ENCODE assay signal across 13 cellular contexts in the genomic region with DNA sequence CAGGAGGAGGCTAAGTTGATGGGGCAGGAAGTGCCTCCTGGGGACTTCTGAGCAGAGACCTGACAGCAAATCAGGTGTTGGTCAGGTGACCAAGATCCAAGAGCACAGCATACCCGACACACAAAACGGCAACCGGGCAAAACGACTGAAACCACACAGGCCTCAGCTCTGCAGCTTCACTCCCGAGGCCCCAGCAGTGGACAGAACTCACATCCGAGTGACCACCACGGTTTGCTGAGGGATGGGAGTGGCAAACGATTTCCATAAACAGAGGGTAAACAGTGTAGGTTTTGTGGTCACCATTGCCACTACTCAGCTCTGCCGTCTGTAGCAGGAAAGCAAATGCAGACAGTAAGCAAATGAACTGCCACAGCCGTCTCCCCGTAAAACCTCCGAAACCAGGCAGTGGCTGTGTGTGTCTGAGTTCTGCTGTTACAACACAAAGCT. TPM values are rescaled to one million over a fixed set of nuclear protein-coding genes. Genes with fewer than 3 reads are reported as not detected.
DNase-seq lines count a peak whose midpoint lies in the region; ATAC-seq and TF ChIP-seq lines count a peak whose summit lies in the region.
"Had no signal": no experiment of that assay in that cellular context is flagged by ENCODE, and none has a peak within 500 bp of the region (broad histone marks: within the 10 kb centered on the region; RNA-seq: fewer than 3 reads in every experiment).

No MANE protein-coding gene starts in this region.

- H3K4me3 ChIP-seq in upper lobe of right lung: no peak overlapping the region
- H3K4me3 ChIP-seq in A673 (ENCODE audit: low read depth, low read length, poor library complexity, severe bottlenecking): no peak overlapping the region
- H3K4me3 ChIP-seq: hepatocyte, PC-9 had no signal

- TF ChIP-seq CTCF in upper lobe of right lung (IDR thresholded peaks at IDR 0.05) (no peak), A673 (conservative IDR thresholded peaks at IDR 0.05; ENCODE audit: low read depth, low read length) (no peak)

- H3K36me3 ChIP-seq in upper lobe of right lung: peaks cover 84% of the 10 kb centered on the region
- peaks cover 17% of the 10 kb centered on the region for H3K36me3 ChIP-seq in A673 (ENCODE audit: insufficient read depth, low read length, poor library complexity, severe bottlenecking)

- H3K27me3 ChIP-seq in upper lobe of right lung (no peaks in the 10 kb centered on the region), A673 (replicated peaks; ENCODE audit: insufficient read depth, low read depth, low read length, poor library complexity) (no peaks in the 10 kb centered on the region)
- H3K27me3 ChIP-seq: hepatocyte had no signal

- POLR2A ChIA-PET in A673 (lab: Charles Lee; ENCODE audit: low non-redundant PET): no interaction called here

- H3K9me3 ChIP-seq in upper lobe of right lung (no peaks in the 10 kb centered on the region), A673 (ENCODE audit: low read depth, low read length, poor library complexity, severe bottlenecking) (no peaks in the 10 kb centered on the region)

- CTCF ChIA-PET in A673 (lab: Charles Lee): no interaction called here

- BruUV-seq in A673 (replicated peaks; lab: Mats Ljungman, UMichigan): no TSS peak

- no peaks in the 10 kb centered on the region for H3K4me1 ChIP-seq in upper lobe of right lung
- no peaks in the 10 kb centered on the region for H3K4me1 ChIP-seq in A673 (ENCODE audit: insufficient read depth, low read length, poor library complexity, severe bottlenecking)

- H3K36me3 Mint-ChIP-seq in activated T-cell treated with anti-CD3 and anti-CD28 coated beads, Interleukin-2, amount 50 U/mL, for 72 hours (ENCODE audit: insufficient read depth in 2 of 2): peaks cover 0 to 10% of the 10 kb centered on the region in 2 donors

- H3K4me3 Mint-ChIP-seq in activated T-cell treated with anti-CD3 and anti-CD28 coated beads, Interleukin-2, amount 50 U/mL, for 72 hours: peak overlapping the region; percentile 41 to 44
- H3K4me3 Mint-ChIP-seq: IgD-negative memory B cell had no signal

- ATAC-seq in activated T-cell treated with anti-CD3 and anti-CD28 coated beads, Interleukin-2, amount 50 U/mL, for 72 hours (replicated peaks in 1 of 2): peak; percentile 77 to 82
- peak; percentile 11 for ATAC-seq in left colon
- no peak for ATAC-seq in upper lobe of right lung
- ATAC-seq in GM18519 (IDR thresholded peaks at IDR 0.05; ENCODE audit: low FRiP score, unreplicated experiment): no peak

- H3K27ac ChIP-seq in upper lobe of right lung: no peak overlapping the region
- no peak overlapping the region for H3K27ac ChIP-seq in A673 (ENCODE audit: low read depth, low read length, poor library complexity, severe bottlenecking)
- H3K27ac ChIP-seq: hepatocyte, PC-9, WERI-Rb-1 had no signal

- H3K9me3 Mint-ChIP-seq in activated T-cell treated with anti-CD3 and anti-CD28 coated beads, Interleukin-2, amount 50 U/mL, for 72 hours: no peaks in the 10 kb centered on the region
- H3K9me3 Mint-ChIP-seq: IgD-negative memory B cell had no signal

- DNase-seq in stimulated activated naive CD4-positive, alpha-beta T cell (lab: John Stamatoyannopoulos, UW): peak; percentile 10 to 69 (median 18)
- DNase-seq in stimulated activated naive CD4-positive, alpha-beta T cell treated with Interleukin-2 at 50 U/mL for 16 hours (lab: John Stamatoyannopoulos, UW): no peak
- peak; percentile 23 to 32 for DNase-seq in activated T-cell treated with anti-CD3 and anti-CD28 coated beads, Interleukin-2, amount 50 U/mL, for 72 hours
- DNase-seq in left colon: no peak
- no peak for DNase-seq in upper lobe of right lung
- no peak for DNase-seq in A673 (ENCODE audit: low spot score)
- no peak for DNase-seq in effector CD8-positive, alpha-beta T cell (lab: John Stamatoyannopoulos, UW)
- DNase-seq: NCI-H69, PC-9, WERI-Rb-1 had no signal

- H3K4me1 Mint-ChIP-seq in activated T-cell treated with anti-CD3 and anti-CD28 coated beads, Interleukin-2, amount 50 U/mL, for 72 hours (ENCODE audit: low read depth): peaks cover 19% of the 10 kb centered on the region

- H3K27ac Mint-ChIP-seq in activated T-cell treated with anti-CD3 and anti-CD28 coated beads, Interleukin-2, amount 50 U/mL, for 72 hours: peak overlapping the region; percentile 64

- intact Hi-C loops in left colon (cut with DNase I, micrococcal nuclease): no loop called here
- intact Hi-C loops in upper lobe of right lung (cut with DNase I): no loop called here
- intact Hi-C loops in A673 (cut with micrococcal nuclease; ENCODE audit: unreplicated experiment): no loop called here

- H3K27me3 Mint-ChIP-seq in activated T-cell treated with anti-CD3 and anti-CD28 coated beads, Interleukin-2, amount 50 U/mL, for 72 hours (ENCODE audit: low read depth): no peaks in the 10 kb centered on the region
- H3K27me3 Mint-ChIP-seq: IgD-negative memory B cell had no signal

RNA-seq across cellular contexts. Expression of a gene that starts 14.4 kb away (rescaled TPM):
- total RNA-seq in activated T-cell treated with anti-CD3 and anti-CD28 coated beads, Interleukin-2, amount 50 U/mL, for 72 hours: 10 to 100 TPM; 68.3 to 72.3 TPM
- total RNA-seq in left colon: 10 to 100 TPM; 50.4 to 58.2 TPM
- 50.2 TPM for total RNA-seq in upper lobe of right lung
- 39.2 and 44.9 TPM in 2 replicates for total RNA-seq in A673 (2021)

RNA-seq across cellular contexts. Expression of a gene that starts 44.3 kb away (rescaled TPM):
- 10 to 100 TPM; 58.2 to 60.4 TPM for total RNA-seq in activated T-cell treated with anti-CD3 and anti-CD28 coated beads, Interleukin-2, amount 50 U/mL, for 72 hours
- total RNA-seq in left colon (10 to 100 TPM; 81.4 to 88.6 TPM), upper lobe of right lung (65.3 TPM), A673 (2021) (54.5 and 58.4 TPM in 2 replicates)

Comparison
In these comparisons a context has a peak if more than half of its experiments do, and no peak if none do; other contexts are left out.
1. DNase-seq: peak in stimulated activated naive CD4-positive, alpha-beta T cell (6 of 6) and activated T-cell treated with anti-CD3 and anti-CD28 coated beads, Interleukin-2, amount 50 U/mL, for 72 hours (2 of 2); none in stimulated activated naive CD4-positive, alpha-beta T cell treated with Interleukin-2 at 50 U/mL for 16 hours (single experiment), left colon (0 of 2), upper lobe of right lung (single experiment), A673 (single experiment) and effector CD8-positive, alpha-beta T cell (single experiment).
2. ATAC-seq: peak in activated T-cell treated with anti-CD3 and anti-CD28 coated beads, Interleukin-2, amount 50 U/mL, for 72 hours (2 of 2) and left colon (single experiment); none in upper lobe of right lung (single experiment) and GM18519 (single experiment).